31 cellular contexts compared by ENCODE assay signal in genomic region chr9:133601746-133602145, GRCh38. TPM values are rescaled to one million over a fixed set of nuclear protein-coding genes. Genes with fewer than 3 reads are reported as not detected.
"Had no signal": no experiment of that assay in that cellular context is flagged by ENCODE, and none has a peak within 500 bp of the region (broad histone marks: within the 10 kb centered on the region; RNA-seq: fewer than 3 reads in every experiment).

No MANE protein-coding gene starts in this region.

- H3K4me3 ChIP-seq: ascending aorta, cardiac muscle cell, MG63, Peyer's patch had no signal

- H3K36me3 ChIP-seq: ascending aorta, cardiac muscle cell, MG63, Peyer's patch had no signal

- H3K27me3 Mint-ChIP-seq: activated T-helper 17 cell treated with anti-CD3 and anti-CD28 coated beads, Interleukin-2, amount 50 U/mL, for 72 hours had no signal

- DNase-seq: activated B cell treated with CpG ODN at 0.5 μM for 24 hours; activated CD4-positive, alpha-beta T cell treated with anti-CD3 and anti-CD28 coated beads for 4 hours; activated CD4-positive, alpha-beta T cell treated with anti-CD3 and anti-CD28 coated beads, Interleukin-2, amount 50 U/mL, for 4 hours; activated CD4-positive, CD25-positive, alpha-beta regulatory T cell treated with anti-CD3 and anti-CD28 coated beads, Interleukin-2, amount 50 U/mL, for 72 hours; activated CD8-positive, alpha-beta T cell treated with anti-CD3 and anti-CD28 coated beads for 36 hours; activated effector memory CD4-positive, alpha-beta T cell treated with anti-CD3 and anti-CD28 coated beads, Interleukin-2, amount 50 U/mL, for 16 hours; activated naive CD4-positive, alpha-beta T cell; activated naive CD4-positive, alpha-beta T cell treated with anti-CD3 and anti-CD28 coated beads, Interleukin-2, amount 50 U/mL, for 16 hours; activated naive CD8-positive, alpha-beta T cell treated with anti-CD3 and anti-CD28 coated beads for 36 hours; activated T-cell treated with anti-CD3 and anti-CD28 coated beads, Interleukin-2, amount 50 U/mL, for 1 hour; activated T-cell treated with anti-CD3 and anti-CD28 coated beads, Interleukin-2, amount 50 U/mL, for 72 hours; amniotic stem cell; Kasumi-1; KBM-7; MG63; NCI-H1092; NCI-H1436 treated with DMSO at 0.1 percent for 48 hours; Peyer's patch; Right ventricle myocardium superior; SW 1271; T-helper 1 cell; T-helper 2 cell; T-helper 9 cell had no signal

- H3K4me3 Mint-ChIP-seq: activated B cell treated with CpG ODN at 0.5 μM for 24 hours; activated CD8-positive, alpha-beta T cell treated with anti-CD3 and anti-CD28 coated beads for 36 hours; activated naive CD8-positive, alpha-beta T cell treated with anti-CD3 and anti-CD28 coated beads for 36 hours; activated T-cell treated with anti-CD3 and anti-CD28 coated beads, Interleukin-2, amount 50 U/mL, for 72 hours; activated T-helper 17 cell treated with anti-CD3 and anti-CD28 coated beads, Interleukin-2, amount 50 U/mL, for 72 hours; central memory CD8-positive, alpha-beta T cell had no signal

- H3K27ac ChIP-seq: ascending aorta, cardiac muscle cell, Peyer's patch, RWPE1, VCaP had no signal

- H3K4me1 ChIP-seq: ascending aorta, Peyer's patch had no signal

- H3K4me1 Mint-ChIP-seq: activated T-helper 17 cell treated with anti-CD3 and anti-CD28 coated beads, Interleukin-2, amount 50 U/mL, for 72 hours had no signal

- H3K27me3 ChIP-seq: ascending aorta, MG63, Peyer's patch had no signal

- H3K27ac Mint-ChIP-seq: activated B cell treated with CpG ODN at 0.5 μM for 24 hours; activated CD8-positive, alpha-beta T cell treated with anti-CD3 and anti-CD28 coated beads for 36 hours; activated naive CD8-positive, alpha-beta T cell treated with anti-CD3 and anti-CD28 coated beads for 36 hours; activated T-cell treated with anti-CD3 and anti-CD28 coated beads, Interleukin-2, amount 50 U/mL, for 72 hours; activated T-helper 17 cell treated with anti-CD3 and anti-CD28 coated beads, Interleukin-2, amount 50 U/mL, for 72 hours had no signal

RNA-seq across cellular contexts. Expression of gene FAM163B, which starts 7.4 kb away (rescaled TPM):
- total RNA-seq: activated B cell treated with CpG ODN at 0.5 μM for 24 hours; activated CD8-positive, alpha-beta memory T cell treated with anti-CD3 and anti-CD28 coated beads for 36 hours; activated CD8-positive, alpha-beta T cell treated with anti-CD3 and anti-CD28 coated beads for 36 hours; activated naive CD8-positive, alpha-beta T cell treated with anti-CD3 and anti-CD28 coated beads for 36 hours; activated T-cell treated with anti-CD3 and anti-CD28 coated beads, Interleukin-2, amount 50 U/mL, for 72 hours; activated T-helper 17 cell treated with anti-CD3 and anti-CD28 coated beads, Interleukin-2, amount 50 U/mL, for 72 hours; ascending aorta; NCI-H460; Peyer's patch; Right ventricle myocardium superior had no signal
- polyA plus RNA-seq: cardiac muscle cell had no signal

RNA-seq across cellular contexts. Expression of gene DBH, which starts 34.4 kb away (rescaled TPM):
- total RNA-seq: activated B cell treated with CpG ODN at 0.5 μM for 24 hours; activated CD8-positive, alpha-beta memory T cell treated with anti-CD3 and anti-CD28 coated beads for 36 hours; activated CD8-positive, alpha-beta T cell treated with anti-CD3 and anti-CD28 coated beads for 36 hours; activated naive CD8-positive, alpha-beta T cell treated with anti-CD3 and anti-CD28 coated beads for 36 hours; activated T-cell treated with anti-CD3 and anti-CD28 coated beads, Interleukin-2, amount 50 U/mL, for 72 hours; activated T-helper 17 cell treated with anti-CD3 and anti-CD28 coated beads, Interleukin-2, amount 50 U/mL, for 72 hours; ascending aorta; cardiac muscle cell; NCI-H460; Peyer's patch; Right ventricle myocardium superior had no signal
